10 cellular contexts compared by ENCODE assay signal in genomic region chr19:19259741-19260140, GRCh38. TPM values are rescaled to one million over a fixed set of nuclear protein-coding genes. Genes with fewer than 3 reads are reported as not detected.
DNase-seq lines count a peak whose midpoint lies in the region; ATAC-seq and TF ChIP-seq lines count a peak whose summit lies in the region.
"Had no signal": no experiment of that assay in that cellular context is flagged by ENCODE, and none has a peak within 500 bp of the region (broad histone marks: within the 10 kb centered on the region; RNA-seq: fewer than 3 reads in every experiment).

No MANE protein-coding gene starts in this region.

- no peak overlapping the region for H3K4me3 ChIP-seq in DND-41 (ENCODE audit: low read depth in 1 of 2, low read length in 2 of 2)
- no peak overlapping the region for H3K4me3 ChIP-seq in IMR-90 (ENCODE audit: insufficient read depth, low read depth, low read length)
- no peak overlapping the region for H3K4me3 ChIP-seq in SK-N-SH (ENCODE audit: low read depth in 2 of 2, low read length in 1 of 2)

- H2BK15ac ChIP-seq in IMR-90 (ENCODE audit: low read depth, low read length) = no peak overlapping the region

- no peaks in the 10 kb centered on the region for H3K9me2 ChIP-seq in SK-N-SH

- POLR2A ChIA-PET in IMR-90 (lab: Charles Lee; ENCODE audit: unreplicated experiment) (no interaction called here), SK-N-SH (lab: Yijun Ruan, JAX) (no interaction called here)

- no peaks in the 10 kb centered on the region for H3K36me3 Mint-ChIP-seq in CD14-positive monocyte

- H3F3A ChIP-seq in SK-N-SH (replicated peaks; ENCODE audit: insufficient read depth) = no peaks in the 10 kb centered on the region

- no peak overlapping the region for H2BK5ac ChIP-seq in IMR-90 (ENCODE audit: low read depth, low read length, poor library complexity, severe bottlenecking)

- H4K91ac ChIP-seq in IMR-90 (ENCODE audit: insufficient read depth, low read depth, low read length) = no peak overlapping the region

- no peak overlapping the region for H2AK5ac ChIP-seq in IMR-90 (ENCODE audit: low read depth, low read length)

- no peak overlapping the region for H2AK9ac ChIP-seq in IMR-90 (replicated peaks; ENCODE audit: low read depth, low read length, poor library complexity)

- BruUV-seq in IMR-90 (replicated peaks; lab: Mats Ljungman, UMichigan) = no TSS peak

- TF ChIP-seq EP300 in SK-N-SH (IDR thresholded peaks at IDR 0.05; ENCODE audit: borderline replicate concordance in 1 of 2, low read depth in 1 of 2, low read length in 1 of 2) = no peak

- H3K9me3 ChIP-seq in DND-41 (ENCODE audit: insufficient read depth, low read length, severe bottlenecking) (no peaks in the 10 kb centered on the region), IMR-90 (ENCODE audit: control insufficient read depth, insufficient read depth, low read length) (peaks cover 4% of the 10 kb centered on the region), SK-N-SH (no peaks in the 10 kb centered on the region)

- no peak overlapping the region for H2BK20ac ChIP-seq in IMR-90 (ENCODE audit: low read depth, low read length)

- TF ChIP-seq RAD21 in IMR-90 (IDR thresholded peaks at IDR 0.05; ENCODE audit: low read length) (no peak), SK-N-SH (IDR thresholded peaks at IDR 0.05; ENCODE audit: low read length) (no peak)

- no peaks in the 10 kb centered on the region for H3K36me3 ChIP-seq in DND-41 (ENCODE audit: insufficient read depth, low read length)
- H3K36me3 ChIP-seq in IMR-90 (ENCODE audit: control insufficient read depth, insufficient read depth, low read length) = no peaks in the 10 kb centered on the region
- H3K36me3 ChIP-seq in SK-N-SH (replicated peaks in 1 of 2; ENCODE audit: control insufficient read depth in 1 of 2, insufficient read depth in 2 of 2, low read length in 1 of 2) = no peaks in the 10 kb centered on the region

- peaks cover 25% of the 10 kb centered on the region for H3K4me1 Mint-ChIP-seq in CD14-positive monocyte

- CTCF ChIA-PET in IMR-90 (lab: Yijun Ruan, JAX) = no interaction called here
- CTCF ChIA-PET in SK-N-SH (lab: Yijun Ruan, JAX) = interaction anchor here (1.0 to 1.2 kb wide), 2 partner anchors 11 to 83 kb away, joined by 3 read pairs; no protein-coding TSS in a partner anchor

- dilution Hi-C loops in IMR-90 (cut with HindIII; ENCODE audit: low sequenced_read_pairs, unreplicated experiment) = no loop called here

- peak; percentile 32 for DNase-seq in DND-41
- peak; percentile 11 for DNase-seq in IMR-90
- peak; percentile 80 for DNase-seq in SK-N-SH
- DNase-seq in iris pigment epithelial cell (ENCODE audit: low read depth) = peak; percentile 49
- no peak for DNase-seq in NCI-H1092 treated with DMSO at 0.1 percent for 48 hours (lab: John Stamatoyannopoulos, UW)
- no peak for DNase-seq in CD14-positive monocyte (ENCODE audit: low spot score)

- no peak overlapping the region for H3K18ac ChIP-seq in IMR-90 (ENCODE audit: low read depth, low read length)

- peaks cover 42 to 66% (median 55%) of the 10 kb centered on the region in 3 donors for H3K27me3 Mint-ChIP-seq in CD14-positive monocyte (ENCODE audit: low read depth in 3 of 3)

- ATAC-seq in DND-41 (ENCODE audit: insufficient read depth, low read depth) (peak; percentile 83; the same call in 2 of the 3 replicates), IMR-90 (ENCODE audit: low read depth) (peak; percentile 24; the same call in 1 of the 2 replicates), GM19023 (IDR thresholded peaks at IDR 0.05; ENCODE audit: unreplicated experiment) (no peak), GM21529 (IDR thresholded peaks at IDR 0.05; ENCODE audit: unreplicated experiment) (no peak)

- no peaks in the 10 kb centered on the region for H3K9me1 ChIP-seq in IMR-90 (ENCODE audit: insufficient read depth, low read length)

- H3K9ac ChIP-seq in DND-41 (ENCODE audit: low read depth, low read length) (no peak overlapping the region), IMR-90 (ENCODE audit: low read depth, low read length) (no peak overlapping the region), SK-N-SH (no peak overlapping the region)

- H3K27me3 ChIP-seq in DND-41 (ENCODE audit: insufficient read depth, low read length, poor library complexity) (no peaks in the 10 kb centered on the region), IMR-90 (ENCODE audit: control insufficient read depth, insufficient read depth, low read length) (peaks cover 54% of the 10 kb centered on the region), SK-N-SH (ENCODE audit: insufficient read depth) (peaks cover 12% of the 10 kb centered on the region; the same call in 1 of the 2 replicates)

- no CpG with 5 or more reads among the region's 2 CpGs for WGBS in IMR-90 (ENCODE audit: extremely low coverage in 2 of 2, insufficient read length in 1 of 2), 2 experiments
- 100% methylated on average over 2 of the region's 2 CpGs for WGBS in SK-N-SH (ENCODE audit: low lambda C conversion rate)

- no peak overlapping the region for H3K23ac ChIP-seq in IMR-90 (ENCODE audit: low read depth, low read length)

- TF ChIP-seq POLR2A in IMR-90 (IDR thresholded peaks at IDR 0.05; ENCODE audit: low read depth, low read length) = no peak

- H2AFZ ChIP-seq in DND-41 (ENCODE audit: low read depth, low read length) (no peak overlapping the region), IMR-90 (replicated peaks; ENCODE audit: low read length, poor library complexity) (no peak overlapping the region), SK-N-SH (ENCODE audit: low read depth) (no peak overlapping the region)

- H3K4me2 ChIP-seq in DND-41 (ENCODE audit: insufficient read depth, low read length) (no peak overlapping the region), IMR-90 (ENCODE audit: low read depth, low read length) (no peak overlapping the region), SK-N-SH (no peak overlapping the region)

- no peak overlapping the region for H3K56ac ChIP-seq in IMR-90 (ENCODE audit: extremely low read depth, insufficient read depth, low read length)

- no peak overlapping the region for H4K5ac ChIP-seq in IMR-90 (ENCODE audit: low read depth, low read length)

- TF ChIP-seq CTCF in DND-41 (IDR thresholded peaks at IDR 0.05; ENCODE audit: borderline replicate concordance, extremely low read depth, low read length, poor library complexity, severe bottlenecking) (no peak), IMR-90 (conservative IDR thresholded peaks at IDR 0.05; ENCODE audit: low read depth, low read length) (no peak), SK-N-SH (IDR thresholded peaks at IDR 0.05) (no peak), CD14-positive monocyte (IDR thresholded peaks at IDR 0.05) (no peak)

- in situ Hi-C loops in IMR-90 (cut with MboI; ENCODE audit: low sequenced_read_pairs) = no loop called here

- no peak overlapping the region for H4K8ac ChIP-seq in IMR-90 (ENCODE audit: low read depth in 2 of 2, low read length in 2 of 2)

- no peaks in the 10 kb centered on the region for H3K79me1 ChIP-seq in IMR-90 (ENCODE audit: low read depth in 1 of 2, low read length in 2 of 2)

- peak overlapping the region in 1 of 7 donors; percentile 30 for H3K27ac Mint-ChIP-seq in CD14-positive monocyte
- H3K27ac Mint-ChIP-seq: stimulated activated naive CD8-positive, alpha-beta T cell treated with anti-CD3 and anti-CD28 coated beads, Interleukin-15, Interleukin-2, amounts not matched to agents 100 ng/mL and 50 ng/mL, for 24 hours had no signal

- no peak overlapping the region for H3K4me3 Mint-ChIP-seq in CD14-positive monocyte
- H3K4me3 Mint-ChIP-seq: stimulated activated naive CD8-positive, alpha-beta T cell treated with anti-CD3 and anti-CD28 coated beads, Interleukin-15, Interleukin-2, amounts not matched to agents 100 ng/mL and 50 ng/mL, for 24 hours had no signal

- H3K79me2 ChIP-seq in DND-41 (ENCODE audit: insufficient read depth, low read length) (no peaks in the 10 kb centered on the region), SK-N-SH (ENCODE audit: insufficient read depth) (no peaks in the 10 kb centered on the region)

- no peaks in the 10 kb centered on the region for H4K20me1 ChIP-seq in DND-41 (ENCODE audit: insufficient read depth, low read length)
- H4K20me1 ChIP-seq in IMR-90 (ENCODE audit: insufficient read depth, low read length) = no peaks in the 10 kb centered on the region
- H4K20me1 ChIP-seq in SK-N-SH (ENCODE audit: insufficient read depth) = no peaks in the 10 kb centered on the region

- intact Hi-C loops in IMR-90 (cut with micrococcal nuclease) (no loop called here), CD14-positive monocyte (cut with micrococcal nuclease) (no loop called here)

- peaks cover 4 to 29% (median 22%) of the 10 kb centered on the region in 7 donors for H3K9me3 Mint-ChIP-seq in CD14-positive monocyte
- H3K9me3 Mint-ChIP-seq: stimulated activated naive CD8-positive, alpha-beta T cell treated with anti-CD3 and anti-CD28 coated beads, Interleukin-15, Interleukin-2, amounts not matched to agents 100 ng/mL and 50 ng/mL, for 24 hours had no signal

- no peak overlapping the region for H3K14ac ChIP-seq in IMR-90 (replicated peaks; ENCODE audit: low read depth, low read length)

- no peak overlapping the region for H3K4ac ChIP-seq in IMR-90 (ENCODE audit: low read depth, low read length)

- H3K27ac ChIP-seq in DND-41 (ENCODE audit: low read length) (no peak overlapping the region), IMR-90 (ENCODE audit: insufficient read depth, low read length) (no peak overlapping the region), SK-N-SH (ENCODE audit: low read depth in 2 of 2, low read length in 1 of 2) (no peak overlapping the region)

- no peaks in the 10 kb centered on the region for H3K4me1 ChIP-seq in DND-41 (ENCODE audit: insufficient read depth, low read length)
- 0 out of 2 replicates have a peak, but pooled peaks cover 2% of the 10 kb centered on the region for H3K4me1 ChIP-seq in IMR-90 (ENCODE audit: control insufficient read depth, insufficient read depth, low read length)
- no peaks in the 10 kb centered on the region; a peak in 1 of 4 replicates for H3K4me1 ChIP-seq in SK-N-SH (ENCODE audit: control insufficient read depth in 1 of 2, insufficient read depth in 2 of 2, low read depth in 1 of 2, low read length in 1 of 2)

- H2BK120ac ChIP-seq in IMR-90 (ENCODE audit: low read depth, low read length) = no peak overlapping the region

RNA-seq across cellular contexts. Expression of gene TM6SF2, which starts 13.4 kb away (rescaled TPM):
- under 0.01 and 0.18 TPM in 2 replicates for total RNA-seq in IMR-90 (2012; rRNA removed)
- 0.97 and 1.1 TPM in 2 replicates for polyA plus RNA-seq in IMR-90 (2012; rRNA removed)
- polyA plus RNA-seq in IMR-90 (2012; cell fraction: cytosol; rRNA removed) = 0.22 and 1.6 TPM in 2 replicates
- 3.5 and 7.2 TPM in 2 replicates for polyA plus RNA-seq in IMR-90 (2012; cell fraction: nucleus; rRNA removed; ENCODE audit: low replicate concordance)
- 1.4 and 1.8 TPM in 2 replicates for polyA plus RNA-seq in SK-N-SH (2012; rRNA removed)
- polyA plus RNA-seq in SK-N-SH (2012; cell fraction: cytosol; rRNA removed) = 0.53 and 0.96 TPM in 2 replicates
- polyA plus RNA-seq in SK-N-SH (2012; cell fraction: nucleus; rRNA removed) = 9.7 and 16.9 TPM in 2 replicates
- polyA plus RNA-seq in CD14-positive monocyte = not detected

RNA-seq across cellular contexts. Expression of gene NCAN, which starts 48.0 kb away (rescaled TPM):
- not detected in 2 replicates for total RNA-seq in IMR-90 (2012; rRNA removed)
- polyA plus RNA-seq in IMR-90 (2012; rRNA removed) (not detected in 2 replicates), SK-N-SH (2012; rRNA removed) (0.03 and 0.10 TPM in 2 replicates), CD14-positive monocyte (not detected)
- polyA plus RNA-seq in IMR-90 (2012; cell fraction: cytosol; rRNA removed) = 0.01 TPM in 1 of 2 replicates, not detected in the other
- polyA plus RNA-seq in IMR-90 (2012; cell fraction: nucleus; rRNA removed; ENCODE audit: low replicate concordance) = 0.03 and 0.14 TPM in 2 replicates
- 0.16 and 0.17 TPM in 2 replicates for polyA plus RNA-seq in SK-N-SH (2012; cell fraction: cytosol; rRNA removed)
- polyA plus RNA-seq in SK-N-SH (2012; cell fraction: nucleus; rRNA removed) = 0.07 and 0.18 TPM in 2 replicates
- total RNA-seq: myocyte had no signal

RNA-seq across cellular contexts. Expression of gene NR2C2AP, which starts 56.5 kb away (rescaled TPM):
- total RNA-seq in IMR-90 (2012; rRNA removed) = 5.4 and 6.9 TPM in 2 replicates
- 9.0 and 9.6 TPM in 2 replicates for polyA plus RNA-seq in IMR-90 (2012; rRNA removed)
- polyA plus RNA-seq in IMR-90 (2012; cell fraction: cytosol; rRNA removed) = 7.5 and 7.9 TPM in 2 replicates
- 8.5 and 9.0 TPM in 2 replicates for polyA plus RNA-seq in IMR-90 (2012; cell fraction: nucleus; rRNA removed; ENCODE audit: low replicate concordance)
- polyA plus RNA-seq in SK-N-SH (2012; rRNA removed) = 21.2 and 21.9 TPM in 2 replicates
- polyA plus RNA-seq in SK-N-SH (2012; cell fraction: cytosol; rRNA removed) = 14.0 and 17.5 TPM in 2 replicates
- 32.1 and 33.6 TPM in 2 replicates for polyA plus RNA-seq in SK-N-SH (2012; cell fraction: nucleus; rRNA removed)
- 1 to 10 TPM; 6.4 TPM for polyA plus RNA-seq in CD14-positive monocyte

Comparison
In these comparisons a context has a peak if more than half of its experiments do, and no peak if none do; other contexts are left out.
1. ATAC-seq: peak in DND-41 (single experiment) and IMR-90 (single experiment); none in GM19023 (single experiment) and GM21529 (single experiment).
2. DNase-seq: peak in DND-41 (single experiment), IMR-90 (single experiment), SK-N-SH (single experiment) and iris pigment epithelial cell (single experiment); none in NCI-H1092 treated with DMSO at 0.1 percent for 48 hours (single experiment) and CD14-positive monocyte (single experiment).